ENCODE assay signal across 12 cellular contexts in genomic region chr16:86503830-86504229, GRCh38. TPM values are rescaled to one million over a fixed set of nuclear protein-coding genes. Genes with fewer than 3 reads are reported as not detected.
"Had no signal": no experiment of that assay in that cellular context is flagged by ENCODE, and none has a peak within 500 bp of the region (broad histone marks: within the 10 kb centered on the region; RNA-seq: fewer than 3 reads in every experiment).

No MANE protein-coding gene starts in this region.

- DNase-seq: activated CD4-positive, alpha-beta T cell treated with anti-CD3 and anti-CD28 coated beads for 36 hours; activated CD8-positive, alpha-beta memory T cell treated with anti-CD3 and anti-CD28 coated beads, Interleukin-2, amount 50 U/mL, for 4 hours; activated CD8-positive, alpha-beta T cell treated with anti-CD3 and anti-CD28 coated beads for 36 hours; activated gamma-delta T cell treated with Interleukin-2 at 50 U/mL for 16 hours; activated naive CD8-positive, alpha-beta T cell treated with anti-CD3 and anti-CD28 coated beads for 36 hours; activated T-cell treated with anti-CD3 and anti-CD28 coated beads, Interleukin-2, amount 50 U/mL, for 72 hours; brain microvascular endothelial cell; left ventricle myocardium inferior; natural killer cell; stimulated activated CD4-positive, alpha-beta T cell treated with anti-CD3 and anti-CD28 coated beads, Interleukin-12 subunit alpha, Interleukin-12 subunit beta, amount 100 ng/mL, for 4 hours; stimulated activated naive CD4-positive, alpha-beta T cell had no signal

- H3K27ac ChIP-seq: brain microvascular endothelial cell, left ventricle myocardium inferior, thoracic aorta had no signal

- H3K9me3 ChIP-seq: left ventricle myocardium inferior, thoracic aorta had no signal

- ATAC-seq: activated CD4-positive, alpha-beta T cell treated with anti-CD3 and anti-CD28 coated beads for 36 hours; activated CD8-positive, alpha-beta T cell treated with anti-CD3 and anti-CD28 coated beads for 36 hours; activated T-cell treated with anti-CD3 and anti-CD28 coated beads, Interleukin-2, amount 50 U/mL, for 72 hours; natural killer cell had no signal

- H3K4me3 ChIP-seq: left ventricle myocardium inferior, thoracic aorta had no signal

- H3K36me3 ChIP-seq: brain microvascular endothelial cell, left ventricle myocardium inferior, thoracic aorta had no signal

RNA-seq across cellular contexts. Expression of gene FOXF1, which starts 6.5 kb away (rescaled TPM):
- total RNA-seq: activated CD4-positive, alpha-beta T cell treated with anti-CD3 and anti-CD28 coated beads for 36 hours; activated CD8-positive, alpha-beta T cell treated with anti-CD3 and anti-CD28 coated beads for 36 hours; activated naive CD8-positive, alpha-beta T cell treated with anti-CD3 and anti-CD28 coated beads for 36 hours; activated T-cell treated with anti-CD3 and anti-CD28 coated beads, Interleukin-2, amount 50 U/mL, for 72 hours; natural killer cell had no signal
